14 cellular contexts compared by ENCODE assay signal in genomic region chr6:161394437-161394836, GRCh38.
DNase-seq lines count a peak whose midpoint lies in the region; ATAC-seq, FAIRE-seq and TF ChIP-seq lines count a peak whose summit lies in the region.
"Had no signal": no experiment of that assay in that cellular context is flagged by ENCODE, and none has a peak within 500 bp of the region (broad histone marks: within the 10 kb centered on the region; RNA-seq: fewer than 3 reads in every experiment).

No MANE protein-coding gene starts in this region.

- dilution Hi-C loops in keratinocyte (cut with MboI; ENCODE audit: extremely low pct_ligation_motif_present, low sequenced_read_pairs) = no loop called here

- intact Hi-C loops in activated CD4-positive, alpha-beta memory T cell treated with anti-CD3 and anti-CD28 coated beads for 36 hours (cut with micrococcal nuclease) = loop anchor here (1.0 to 5.0 kb wide), 2 partner anchors 301 to 1333 kb away; partner anchors contain the start of genes PACRG and PRKN

- H2AFZ ChIP-seq in OCI-LY3 (ENCODE audit: low read depth, low read length) = no peak overlapping the region
- H2AFZ ChIP-seq in keratinocyte (ENCODE audit: control insufficient read depth, low read length) = peak overlapping the region; percentile 45

- H3K9me3 ChIP-seq in OCI-LY3 (ENCODE audit: insufficient read depth, low read length) (no peaks in the 10 kb centered on the region), keratinocyte (ENCODE audit: control insufficient read depth, low read depth, low read length) (no peaks in the 10 kb centered on the region)
- H3K9me3 ChIP-seq: right lobe of liver had no signal

- no peaks in the 10 kb centered on the region for H3K36me3 Mint-ChIP-seq in activated CD4-positive, alpha-beta memory T cell treated with anti-CD3 and anti-CD28 coated beads for 36 hours
- H3K36me3 Mint-ChIP-seq in activated CD4-positive, alpha-beta memory T cell treated with anti-CD3 and anti-CD28 coated beads, Interleukin-2, amount 10 ng/mL, durations not matched to agents 7 days and 5 days (ENCODE audit: low read depth) = no peaks in the 10 kb centered on the region
- no peaks in the 10 kb centered on the region for H3K36me3 Mint-ChIP-seq in stimulated activated effector memory CD8-positive, alpha-beta T cell treated with anti-CD3 and anti-CD28 coated beads, Interleukin-12 subunit alpha, Interleukin-12 subunit beta, amount 100 ng/mL, for 72 hours
- H3K36me3 Mint-ChIP-seq: natural killer cell treated with Interleukin-12 subunit alpha and Interleukin-12 subunit beta and Interleukin-15 and Interleukin-18, amount 100 ng/mL, for 72 hours; type B pancreatic cell had no signal

- POLR2A ChIA-PET in activated CD4-positive, alpha-beta memory T cell treated with anti-CD3 and anti-CD28 coated beads for 36 hours (lab: Charles Lee) = interaction anchor here (0.6 kb wide), 1 partner anchor 120 kb away, joined by 3 read pairs; the partner anchor contains the start of gene AGPAT4
- POLR2A ChIA-PET in activated CD4-positive, alpha-beta memory T cell treated with anti-CD3 and anti-CD28 coated beads, Interleukin-2, amount 10 ng/mL, durations not matched to agents 7 days and 5 days (lab: Charles Lee) = interaction anchor here (1.3 to 1.7 kb wide), 2 partner anchors 24 to 120 kb away, joined by 4 to 5 read pairs; partner anchors contain the start of gene AGPAT4

- H3K9me1 ChIP-seq in keratinocyte (ENCODE audit: control insufficient read depth, extremely low read depth, insufficient read depth, low read length) = no peaks in the 10 kb centered on the region

- no peak overlapping the region for H3K27ac ChIP-seq in OCI-LY3 (ENCODE audit: low read length)
- no peak overlapping the region for H3K27ac ChIP-seq in keratinocyte (ENCODE audit: control insufficient read depth, insufficient read depth, low read length)
- H3K27ac ChIP-seq: HL-60, left ventricle myocardium inferior, right lobe of liver had no signal

- no peaks in the 10 kb centered on the region for H3K36me3 ChIP-seq in OCI-LY3 (replicated peaks; ENCODE audit: low read depth, low read length)
- no peaks in the 10 kb centered on the region for H3K36me3 ChIP-seq in keratinocyte (ENCODE audit: control insufficient read depth in 2 of 2, extremely low read depth in 1 of 2, insufficient read depth in 2 of 2, low read length in 2 of 2)
- H3K36me3 ChIP-seq: left ventricle myocardium inferior, right lobe of liver had no signal

- peak; percentile 43 for ATAC-seq in stimulated activated effector memory CD8-positive, alpha-beta T cell treated with anti-CD3 and anti-CD28 coated beads, Interleukin-12 subunit alpha, Interleukin-12 subunit beta, amount 100 ng/mL, for 72 hours

- TF ChIP-seq CTCF in OCI-LY3 (IDR thresholded peaks at IDR 0.05; ENCODE audit: low read depth, low read length) = no peak
- TF ChIP-seq CTCF in keratinocyte (optimal IDR thresholded peaks at IDR 0.05 in 1 of 3, IDR thresholded peaks at IDR 0.05 in 1 of 3, conservative IDR thresholded peaks at IDR 0.05 in 1 of 3; ENCODE audit: extremely low read depth in 1 of 3, insufficient read depth in 2 of 3, low read length in 3 of 3) = no peak

- no peaks in the 10 kb centered on the region for H3K9me3 Mint-ChIP-seq in activated CD4-positive, alpha-beta memory T cell treated with anti-CD3 and anti-CD28 coated beads for 36 hours
- H3K9me3 Mint-ChIP-seq in activated CD4-positive, alpha-beta memory T cell treated with anti-CD3 and anti-CD28 coated beads, Interleukin-2, amount 10 ng/mL, durations not matched to agents 7 days and 5 days = no peaks in the 10 kb centered on the region
- H3K9me3 Mint-ChIP-seq in stimulated activated effector memory CD8-positive, alpha-beta T cell treated with anti-CD3 and anti-CD28 coated beads, Interleukin-12 subunit alpha, Interleukin-12 subunit beta, amount 100 ng/mL, for 72 hours = no peaks in the 10 kb centered on the region
- H3K9me3 Mint-ChIP-seq: natural killer cell treated with Interleukin-12 subunit alpha and Interleukin-12 subunit beta and Interleukin-15 and Interleukin-18, amount 100 ng/mL, for 72 hours; type B pancreatic cell had no signal

- H3K79me2 ChIP-seq in OCI-LY3 (ENCODE audit: low read length) = no peaks in the 10 kb centered on the region
- no peaks in the 10 kb centered on the region for H3K79me2 ChIP-seq in keratinocyte (ENCODE audit: control insufficient read depth, insufficient read depth, low read length)

- FAIRE-seq in keratinocyte (lab: Jason Lieb, UNC) = no peak

- no peak overlapping the region for H3K4me3 Mint-ChIP-seq in activated CD4-positive, alpha-beta memory T cell treated with anti-CD3 and anti-CD28 coated beads for 36 hours
- no peak overlapping the region for H3K4me3 Mint-ChIP-seq in activated CD4-positive, alpha-beta memory T cell treated with anti-CD3 and anti-CD28 coated beads, Interleukin-2, amount 10 ng/mL, durations not matched to agents 7 days and 5 days
- H3K4me3 Mint-ChIP-seq in stimulated activated effector memory CD8-positive, alpha-beta T cell treated with anti-CD3 and anti-CD28 coated beads, Interleukin-12 subunit alpha, Interleukin-12 subunit beta, amount 100 ng/mL, for 72 hours = no peak overlapping the region
- H3K4me3 Mint-ChIP-seq: natural killer cell treated with Interleukin-12 subunit alpha and Interleukin-12 subunit beta and Interleukin-15 and Interleukin-18, amount 100 ng/mL, for 72 hours; type B pancreatic cell had no signal

- H4K20me1 ChIP-seq in OCI-LY3 (ENCODE audit: insufficient read depth, low read length) (no peaks in the 10 kb centered on the region), keratinocyte (ENCODE audit: control insufficient read depth, extremely low read depth, insufficient read depth, low read length) (no peaks in the 10 kb centered on the region)

- no peaks in the 10 kb centered on the region for H3K27me3 Mint-ChIP-seq in activated CD4-positive, alpha-beta memory T cell treated with anti-CD3 and anti-CD28 coated beads for 36 hours
- H3K27me3 Mint-ChIP-seq in activated CD4-positive, alpha-beta memory T cell treated with anti-CD3 and anti-CD28 coated beads, Interleukin-2, amount 10 ng/mL, durations not matched to agents 7 days and 5 days = peaks cover 37% of the 10 kb centered on the region

- H3K4me3 ChIP-seq in OCI-LY3 (ENCODE audit: low read length) (peak overlapping the region; percentile 60), keratinocyte (ENCODE audit: control insufficient read depth in 2 of 3, extremely low read depth in 1 of 3, insufficient read depth in 2 of 3, low read depth in 1 of 3, low read length in 3 of 3) (peak overlapping the region in 2 of 3 experiments; percentile 39 to 47)
- H3K4me3 ChIP-seq: right lobe of liver had no signal

- H3K4me2 ChIP-seq in OCI-LY3 (ENCODE audit: low read length) (peak overlapping the region; percentile 65), keratinocyte (ENCODE audit: control insufficient read depth, extremely low read depth, insufficient read depth, low read depth, low read length) (peak overlapping the region; percentile 80)

- H3K4me1 ChIP-seq in OCI-LY3 (ENCODE audit: low read length) (peaks cover 11% of the 10 kb centered on the region), keratinocyte (ENCODE audit: control insufficient read depth, extremely low read depth, insufficient read depth, low read length) (peaks cover 13% of the 10 kb centered on the region)
- H3K4me1 ChIP-seq: right lobe of liver had no signal

- H3K4me1 Mint-ChIP-seq in activated CD4-positive, alpha-beta memory T cell treated with anti-CD3 and anti-CD28 coated beads for 36 hours (ENCODE audit: low read depth) = no peaks in the 10 kb centered on the region
- H3K4me1 Mint-ChIP-seq in activated CD4-positive, alpha-beta memory T cell treated with anti-CD3 and anti-CD28 coated beads, Interleukin-2, amount 10 ng/mL, durations not matched to agents 7 days and 5 days = no peaks in the 10 kb centered on the region
- H3K4me1 Mint-ChIP-seq in stimulated activated effector memory CD8-positive, alpha-beta T cell treated with anti-CD3 and anti-CD28 coated beads, Interleukin-12 subunit alpha, Interleukin-12 subunit beta, amount 100 ng/mL, for 72 hours = no peaks in the 10 kb centered on the region

- H3K27me3 ChIP-seq in OCI-LY3 (ENCODE audit: low read depth, low read length) (peaks cover 44% of the 10 kb centered on the region), keratinocyte (ENCODE audit: control insufficient read depth, extremely low read depth, insufficient read depth, low read length) (no peaks in the 10 kb centered on the region)
- H3K27me3 ChIP-seq: right lobe of liver had no signal

- peak; percentile 20 for DNase-seq in activated CD4-positive, alpha-beta memory T cell treated with anti-CD3 and anti-CD28 coated beads for 36 hours
- DNase-seq in activated CD4-positive, alpha-beta memory T cell treated with anti-CD3 and anti-CD28 coated beads, Interleukin-2, amount 10 ng/mL, durations not matched to agents 7 days and 5 days = no peak
- DNase-seq in keratinocyte (ENCODE audit: low read depth, low spot score) (no peak), G401 (ENCODE audit: low spot score) (no peak), NCI-H2029 treated with DMSO at 0.1 percent for 48 hours (lab: John Stamatoyannopoulos, UW) (no peak), LoVo (ENCODE audit: low spot score) (no peak)
- no peak for DNase-seq in stimulated activated effector memory CD8-positive, alpha-beta T cell treated with anti-CD3 and anti-CD28 coated beads, Interleukin-12 subunit alpha, Interleukin-12 subunit beta, amount 100 ng/mL, for 72 hours (ENCODE audit: low spot score in 2 of 2)
- DNase-seq: left ventricle myocardium inferior, NCI-H187 treated with DMSO at 0.1 percent for 48 hours, right lobe of liver had no signal

- CTCF ChIA-PET in activated CD4-positive, alpha-beta memory T cell treated with anti-CD3 and anti-CD28 coated beads for 36 hours (lab: Charles Lee) = interaction anchor here (0.5 to 4.5 kb wide), 7 partner anchors 19 to 1044 kb away, joined by 3 to 27 read pairs (median 3); no protein-coding TSS in a partner anchor
- CTCF ChIA-PET in activated CD4-positive, alpha-beta memory T cell treated with anti-CD3 and anti-CD28 coated beads, Interleukin-2, amount 10 ng/mL, durations not matched to agents 7 days and 5 days (lab: Charles Lee) = interaction anchor here (1.0 to 2.6 kb wide), 7 partner anchors 10 to 310 kb away, joined by 3 to 16 read pairs (median 4); no protein-coding TSS in a partner anchor

- in situ Hi-C loops in G401 (cut with HindIII; ENCODE audit: low sequenced_read_pairs) = no loop called here

- no peak overlapping the region for H3K27ac Mint-ChIP-seq in activated CD4-positive, alpha-beta memory T cell treated with anti-CD3 and anti-CD28 coated beads for 36 hours
- H3K27ac Mint-ChIP-seq in activated CD4-positive, alpha-beta memory T cell treated with anti-CD3 and anti-CD28 coated beads, Interleukin-2, amount 10 ng/mL, durations not matched to agents 7 days and 5 days = no peak overlapping the region
- no peak overlapping the region for H3K27ac Mint-ChIP-seq in stimulated activated effector memory CD8-positive, alpha-beta T cell treated with anti-CD3 and anti-CD28 coated beads, Interleukin-12 subunit alpha, Interleukin-12 subunit beta, amount 100 ng/mL, for 72 hours
- H3K27ac Mint-ChIP-seq: natural killer cell treated with Interleukin-12 subunit alpha and Interleukin-12 subunit beta and Interleukin-15 and Interleukin-18, amount 100 ng/mL, for 72 hours; type B pancreatic cell had no signal

- H3K9ac ChIP-seq in OCI-LY3 (ENCODE audit: low read length) (no peak overlapping the region), keratinocyte (ENCODE audit: control insufficient read depth, extremely low read depth, insufficient read depth, low read length) (no peak overlapping the region)
